Comparison of ENCODE assay signal across 25 cellular contexts in the genomic region with DNA sequence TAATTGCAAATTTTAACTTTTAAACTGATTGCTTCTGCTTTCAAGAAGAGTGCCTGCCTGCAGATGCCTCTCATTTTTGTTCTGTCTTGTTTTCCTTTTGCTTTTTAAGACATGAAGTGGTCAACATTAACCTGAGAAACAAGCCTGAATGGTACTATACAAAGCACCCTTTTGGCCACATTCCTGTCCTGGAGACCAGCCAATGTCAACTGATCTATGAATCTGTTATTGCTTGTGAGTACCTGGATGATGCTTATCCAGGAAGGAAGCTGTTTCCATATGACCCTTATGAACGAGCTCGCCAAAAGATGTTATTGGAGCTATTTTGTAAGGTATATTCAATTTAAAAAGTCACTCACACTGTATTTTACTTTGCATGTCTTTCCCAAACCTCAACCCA. TPM values are rescaled to one million over a fixed set of nuclear protein-coding genes. Genes with fewer than 3 reads are reported as not detected.
DNase-seq lines count a peak whose midpoint lies in the region; ATAC-seq and TF ChIP-seq lines count a peak whose summit lies in the region.
"Had no signal": no experiment of that assay in that cellular context is flagged by ENCODE, and none has a peak within 500 bp of the region (broad histone marks: within the 10 kb centered on the region; RNA-seq: fewer than 3 reads in every experiment).

No MANE protein-coding gene starts in this region.

- 55 to 74% methylated on average over 2 of the region's 2 CpGs for WGBS in thyroid gland, 2 donors

- BruUV-seq in PC-3 (replicated peaks; lab: Mats Ljungman, UMichigan) = no TSS peak

- POLR2A ChIA-PET in PC-3 (lab: Charles Lee; ENCODE audit: unreplicated experiment) = interaction anchor here (0.5 kb wide), 1 partner anchor 332 kb away, joined by 3 read pairs; no protein-coding TSS in a partner anchor

- no peaks in the 10 kb centered on the region for H3K36me3 Mint-ChIP-seq in immature natural killer cell

- H3K4me2 ChIP-seq in PC-3 (ENCODE audit: low read length) = 0 out of 2 replicates have a peak overlapping the region, but pooled peaks have one; percentile 28
- H3K4me2 ChIP-seq: BLaER1 treated with 17β-estradiol and CSF1 and Interleukin-3, amounts not matched to agents 10 nM and 100 nM had no signal

- CTCF ChIA-PET in PC-3 (lab: Charles Lee) = no interaction called here

- no peaks in the 10 kb centered on the region for H4K20me1 ChIP-seq in PC-3 (ENCODE audit: low read length)
- H4K20me1 ChIP-seq: BLaER1 treated with 17β-estradiol and CSF1 and Interleukin-3, amounts not matched to agents 10 nM and 100 nM had no signal

- ATAC-seq in PC-3 (peak; percentile 26), HG03432 (IDR thresholded peaks at IDR 0.05; ENCODE audit: unreplicated experiment) (no peak)
- ATAC-seq: activated CD8-positive, alpha-beta T cell treated with anti-CD3 and anti-CD28 coated beads for 36 hours; esophagus mucosa had no signal

- no peak overlapping the region for H2AFZ ChIP-seq in PC-3 (ENCODE audit: low read length)

- DNase-seq in LNCaP clone FGC (ENCODE audit: low read depth) (peak; percentile 99), NCI-H2196 (lab: John Stamatoyannopoulos, UW; ENCODE audit: unreplicated experiment) (peak; percentile 60), PC-3 (peak; percentile 73), thyroid gland (peak; percentile 37 to 54), immature natural killer cell (no peak), NCI-H526 treated with DMSO at 0.1 percent for 48 hours (lab: John Stamatoyannopoulos, UW) (no peak)
- DNase-seq: activated CD4-positive, alpha-beta T cell treated with anti-CD3 and anti-CD28 coated beads for 1 hour; activated CD8-positive, alpha-beta T cell treated with anti-CD3 and anti-CD28 coated beads for 36 hours; activated naive CD8-positive, alpha-beta T cell treated with anti-CD3 and anti-CD28 coated beads for 36 hours; aorta; foreskin fibroblast; head of caudate nucleus; IMR-90; NCI-H1048; stimulated activated CD4-positive, alpha-beta T cell treated with anti-CD3 and anti-CD28 coated beads, Interleukin-2, amount 100 ng/mL, for 24 hours had no signal

- H3K4me3 ChIP-seq in LNCaP clone FGC (ENCODE audit: low read depth, low read length) = peak overlapping the region; percentile 22
- H3K4me3 ChIP-seq in PC-3 (ENCODE audit: low read length) = no peak overlapping the region
- H3K4me3 ChIP-seq in thyroid gland (replicated peaks in 1 of 3) = no peak overlapping the region
- H3K4me3 ChIP-seq: BLaER1 treated with 17β-estradiol and CSF1 and Interleukin-3, amounts not matched to agents 10 nM and 100 nM; lung; SK-N-MC; tibial nerve had no signal

- H3K27ac Mint-ChIP-seq in immature natural killer cell = no peak overlapping the region
- H3K27ac Mint-ChIP-seq: activated CD8-positive, alpha-beta T cell treated with anti-CD3 and anti-CD28 coated beads for 36 hours; activated naive CD8-positive, alpha-beta T cell treated with anti-CD3 and anti-CD28 coated beads for 36 hours; activated T-helper 2 cell treated with anti-CD3 and anti-CD28 coated beads, Interferon-gamma antibody, Interleukin-2, Interleukin-4, amounts not matched to agents 10 μg/mL and 5 μg/mL and 100 μg/mL, durations not matched to agents 14 hours and 24 hours and 36 hours; nephron had no signal

- H3K79me2 ChIP-seq in PC-3 (ENCODE audit: low read length) = 0 out of 2 replicates have a peak, but pooled peaks cover 12% of the 10 kb centered on the region

- H3K4me1 ChIP-seq in PC-3 (ENCODE audit: insufficient read depth, low read length) = peaks cover 17% of the 10 kb centered on the region
- peaks cover 0 to 28% of the 10 kb centered on the region in 2 donors for H3K4me1 ChIP-seq in thyroid gland

- peaks cover 5 to 8% (median 7%) of the 10 kb centered on the region in 3 donors for H3K27me3 Mint-ChIP-seq in immature natural killer cell (ENCODE audit: low read depth in 3 of 3)

- TF ChIP-seq CTCF in LNCaP clone FGC (IDR thresholded peaks at IDR 0.05; ENCODE audit: control insufficient read depth, extremely low read depth, insufficient read depth) = no peak
- TF ChIP-seq CTCF in PC-3 (conservative IDR thresholded peaks at IDR 0.05; ENCODE audit: low read depth, low read length) = no peak
- no peak for TF ChIP-seq CTCF in thyroid gland (IDR thresholded peaks at IDR 0.05)

- H3F3A ChIP-seq in PC-3 (ENCODE audit: low read length, unreplicated experiment) = no peaks in the 10 kb centered on the region

- H3K9ac ChIP-seq in PC-3 (ENCODE audit: low read length) = no peak overlapping the region
- H3K9ac ChIP-seq: BLaER1 treated with 17β-estradiol and CSF1 and Interleukin-3, amounts not matched to agents 10 nM and 100 nM had no signal

- H3K27ac ChIP-seq in PC-3 (ENCODE audit: low read length) = no peak overlapping the region
- no peak overlapping the region for H3K27ac ChIP-seq in thyroid gland
- H3K27ac ChIP-seq: BLaER1 treated with 17β-estradiol and CSF1 and Interleukin-3, amounts not matched to agents 10 nM and 100 nM; SK-N-MC; tibial nerve had no signal

- intact Hi-C loops in PC-3 (cut with micrococcal nuclease) = no loop called here
- intact Hi-C loops in thyroid gland (cut with DNase I) = no loop called here

- H3K4me3 Mint-ChIP-seq in immature natural killer cell = no peak overlapping the region
- H3K4me3 Mint-ChIP-seq: activated CD8-positive, alpha-beta T cell treated with anti-CD3 and anti-CD28 coated beads for 36 hours; activated naive CD8-positive, alpha-beta T cell treated with anti-CD3 and anti-CD28 coated beads for 36 hours; nephron had no signal

- H3K9me2 ChIP-seq in PC-3 (replicated peaks; ENCODE audit: low read length) = no peaks in the 10 kb centered on the region

- no peak for TF ChIP-seq POLR2A in thyroid gland (IDR thresholded peaks at IDR 0.05)

- peaks cover 0 to 1% of the 10 kb centered on the region in 2 donors for H3K4me1 Mint-ChIP-seq in immature natural killer cell
- H3K4me1 Mint-ChIP-seq: nephron had no signal

- H3K9me3 ChIP-seq in PC-3 (ENCODE audit: low read length) (no peaks in the 10 kb centered on the region), thyroid gland (no peaks in the 10 kb centered on the region)
- H3K9me3 ChIP-seq: BLaER1 treated with 17β-estradiol and CSF1 and Interleukin-3, amounts not matched to agents 10 nM and 100 nM; tibial nerve had no signal

- H3K36me3 ChIP-seq in PC-3 (ENCODE audit: low read depth, low read length) = no peaks in the 10 kb centered on the region
- no peaks in the 10 kb centered on the region for H3K36me3 ChIP-seq in thyroid gland
- H3K36me3 ChIP-seq: BLaER1 treated with 17β-estradiol and CSF1 and Interleukin-3, amounts not matched to agents 10 nM and 100 nM; tibial nerve had no signal

- H3K9me3 Mint-ChIP-seq in immature natural killer cell = no peaks in the 10 kb centered on the region
- H3K9me3 Mint-ChIP-seq: activated CD8-positive, alpha-beta T cell treated with anti-CD3 and anti-CD28 coated beads for 36 hours; activated naive CD8-positive, alpha-beta T cell treated with anti-CD3 and anti-CD28 coated beads for 36 hours; activated T-helper 2 cell treated with anti-CD3 and anti-CD28 coated beads, Interferon-gamma antibody, Interleukin-2, Interleukin-4, amounts not matched to agents 10 μg/mL and 5 μg/mL and 100 μg/mL, durations not matched to agents 14 hours and 24 hours and 36 hours; nephron had no signal

- no peaks in the 10 kb centered on the region for H3K27me3 ChIP-seq in PC-3 (ENCODE audit: low read length)
- no peaks in the 10 kb centered on the region for H3K27me3 ChIP-seq in thyroid gland

RNA-seq across cellular contexts. Expression of a gene that starts 8.8 kb away (rescaled TPM):
- total RNA-seq in PC-3 (2014; rRNA removed) (8.1 and 13.8 TPM in 2 replicates), thyroid gland (10 to 100 TPM in 3 of 4 donors, 1 to 10 TPM in 1; 7.5 to 16.3 (median 12.8) TPM)
- 1 to 10 TPM in 1 of 3 donors, under 1 TPM in 2; 0.16 to 1.6 (median 0.85) TPM for polyA plus RNA-seq in immature natural killer cell

RNA-seq across cellular contexts. Expression of a gene that starts 23.1 kb away (rescaled TPM):
- total RNA-seq in PC-3 (2014; rRNA removed) = 38.2 and 46.0 TPM in 2 replicates
- 100 to 1,000 TPM in 2 of 4 donors, 10 to 100 TPM in 2; 86.1 to 129 (median 102) TPM for total RNA-seq in thyroid gland
- 100 to 1,000 TPM; 162 to 223 (median 166) TPM for polyA plus RNA-seq in immature natural killer cell

RNA-seq across cellular contexts. Expression of a gene that starts 45.6 kb away (rescaled TPM):
- total RNA-seq in PC-3 (2014; rRNA removed) (0.17 and 0.44 TPM in 2 replicates), thyroid gland (10 to 100 TPM in 2 of 4 donors, 1 to 10 TPM in 2; 8.2 to 16.9 (median 11.5) TPM)
- under 1 TPM in 1 of 3 donors, not detected in 2; 0.19 TPM for polyA plus RNA-seq in immature natural killer cell
- total RNA-seq: activated naive CD8-positive, alpha-beta T cell treated with anti-CD3 and anti-CD28 coated beads for 36 hours; esophagus mucosa; OCI-LY7; T-helper 1 cell treated with Interleukin-12 subunit alpha and Interleukin-12 subunit beta and Interleukin-4 antibody, amounts not matched to agents 30 ng/mL and 1 ng/mL, for 36 hours had no signal

Comparison
In these comparisons a context has a peak if more than half of its experiments do, and no peak if none do; other contexts are left out.
1. DNase-seq: peak in LNCaP clone FGC (single experiment), NCI-H2196 (single experiment), PC-3 (single experiment) and thyroid gland (2 of 2); none in immature natural killer cell (0 of 3) and NCI-H526 treated with DMSO at 0.1 percent for 48 hours (single experiment).